1 cellular context compared by ENCODE assay signal in the genomic region with DNA sequence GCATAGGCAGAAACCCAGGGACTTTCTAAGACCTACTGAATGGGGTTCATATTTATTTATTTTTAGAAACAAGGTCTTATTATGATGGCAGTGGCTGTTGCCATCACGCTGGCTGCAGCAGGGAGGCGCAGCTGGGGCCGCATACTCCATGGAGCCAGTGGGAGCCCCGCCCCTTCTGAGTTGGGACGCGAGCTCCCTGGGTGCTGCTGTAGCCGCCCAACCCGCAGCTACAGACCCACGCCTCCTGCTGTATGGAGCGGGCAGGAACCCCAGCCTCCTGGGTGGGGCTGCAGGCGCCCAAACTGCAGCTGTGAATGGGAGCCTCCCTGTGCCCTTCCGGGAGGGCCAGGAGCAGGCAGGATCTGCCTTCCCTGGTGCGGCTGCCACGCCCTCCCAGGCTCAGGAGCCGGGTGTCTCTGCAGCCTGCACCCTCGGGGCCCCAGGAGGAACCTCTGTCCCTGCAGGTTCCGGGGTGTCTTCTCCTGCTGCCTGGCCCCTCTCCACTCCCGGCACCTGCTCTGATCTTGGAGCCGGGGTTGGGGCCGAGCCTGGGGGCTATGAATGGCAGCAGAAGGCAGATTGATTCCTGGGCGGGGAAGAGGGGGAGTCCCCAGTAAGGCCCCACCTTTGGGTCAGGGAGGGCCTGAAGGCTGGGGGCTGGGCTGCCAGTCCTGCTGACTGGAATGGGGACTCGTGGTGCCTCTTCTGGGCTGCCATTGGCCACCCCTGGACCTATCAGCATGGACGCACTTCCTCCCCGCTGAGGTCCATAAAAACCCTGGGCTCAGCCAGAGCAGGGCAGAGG.
TF ChIP-seq lines count a peak whose summit lies in the region.

No MANE protein-coding gene starts in this region.

TF ChIP-seq in H1, 55 proteins besides CTCF, POLR2A, EP300 and RAD21:
- TF ChIP-seq GABPA (IDR thresholded peaks at IDR 0.05; ENCODE audit: borderline replicate concordance, insufficient read depth, low read length) (no peak), RFX5 (IDR thresholded peaks at IDR 0.05; ENCODE audit: borderline replicate concordance, low read depth, low read length) (no peak), KDM5A (IDR thresholded peaks at IDR 0.05; ENCODE audit: low read length) (no peak), TCF12 (IDR thresholded peaks at IDR 0.05; ENCODE audit: low read depth, low read length) (no peak), CBX5 (IDR thresholded peaks at IDR 0.05; ENCODE audit: low read depth, low read length) (no peak), JUN (IDR thresholded peaks at IDR 0.05; ENCODE audit: low read depth, low read length) (no peak), HDAC2 (IDR thresholded peaks at IDR 0.05; ENCODE audit: borderline replicate concordance in 1 of 2, low read depth in 2 of 2, low read length in 2 of 2) (no peak), CREB1 (IDR thresholded peaks at IDR 0.05) (no peak), BRCA1 (IDR thresholded peaks at IDR 0.05; ENCODE audit: low read depth, low read length) (no peak), POLR2AphosphoS5 (IDR thresholded peaks at IDR 0.05; ENCODE audit: low read depth, low read length) (no peak), RNF2 (IDR thresholded peaks at IDR 0.05; ENCODE audit: borderline replicate concordance, low read depth, low read length, missing control alignments, poor library complexity, severe bottlenecking) (no peak), RXRA (IDR thresholded peaks at IDR 0.05; ENCODE audit: insufficient read depth, low read depth, low read length) (no peak), YY1 (IDR thresholded peaks at IDR 0.05; ENCODE audit: low read depth, low read length) (no peak), MAFK (IDR thresholded peaks at IDR 0.05; ENCODE audit: low read depth, low read length) (no peak), CEBPB (IDR thresholded peaks at IDR 0.05; ENCODE audit: low read depth, low read length) (no peak), CHD1 (IDR thresholded peaks at IDR 0.05; ENCODE audit: low read depth, low read length) (no peak), TAF7 (optimal IDR thresholded peaks at IDR 0.05; ENCODE audit: borderline replicate concordance, low read depth, low read length) (no peak), SP1 (IDR thresholded peaks at IDR 0.05; ENCODE audit: low read depth, low read length) (no peak), TAF1 (IDR thresholded peaks at IDR 0.05; ENCODE audit: low read depth, low read length) (no peak)
- TF ChIP-seq, protein P1, sequence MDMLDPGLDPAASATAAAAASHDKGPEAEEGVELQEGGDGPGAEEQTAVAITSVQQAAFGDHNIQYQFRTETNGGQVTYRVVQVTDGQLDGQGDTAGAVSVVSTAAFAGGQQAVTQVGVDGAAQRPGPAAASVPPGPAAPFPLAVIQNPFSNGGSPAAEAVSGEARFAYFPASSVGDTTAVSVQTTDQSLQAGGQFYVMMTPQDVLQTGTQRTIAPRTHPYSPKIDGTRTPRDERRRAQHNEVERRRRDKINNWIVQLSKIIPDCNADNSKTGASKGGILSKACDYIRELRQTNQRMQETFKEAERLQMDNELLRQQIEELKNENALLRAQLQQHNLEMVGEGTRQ (IDR thresholded peaks at IDR 0.05; ENCODE audit: low read length) = no peak
